ENCODE assay signal across 16 cellular contexts in the genomic region with DNA sequence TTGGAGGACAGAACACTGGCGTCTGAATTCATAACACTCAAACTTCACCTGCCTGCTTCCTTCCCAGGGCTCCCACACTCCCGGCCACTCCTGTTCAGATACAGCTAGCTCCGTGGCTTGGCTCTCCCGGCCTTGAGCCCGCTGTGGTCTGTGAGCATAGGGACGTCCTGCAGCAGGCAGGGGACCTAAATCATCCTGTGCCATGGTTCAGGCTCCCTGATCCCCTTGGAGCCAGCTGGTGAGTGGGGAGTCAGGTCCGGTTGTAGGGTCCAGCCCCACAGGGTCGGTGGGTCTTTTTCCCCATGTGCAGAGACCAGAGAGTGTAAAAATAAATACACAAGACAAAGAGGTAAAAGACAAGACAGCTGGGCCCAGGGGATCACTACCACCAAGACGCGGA.
DNase-seq lines count a peak whose midpoint lies in the region; ATAC-seq and TF ChIP-seq lines count a peak whose summit lies in the region.
"Had no signal": no experiment of that assay in that cellular context is flagged by ENCODE, and none has a peak within 500 bp of the region (broad histone marks: within the 10 kb centered on the region; RNA-seq: fewer than 3 reads in every experiment).

No MANE protein-coding gene starts in this region.

- H3K4me2 ChIP-seq in osteoblast (ENCODE audit: insufficient read depth, low read length) = no peak overlapping the region
- H3K4me2 ChIP-seq: A549; BLaER1 treated with 17β-estradiol and CSF1 and Interleukin-3, amounts not matched to agents 10 nM and 100 nM had no signal

- POLR2A ChIA-PET in activated naive CD8-positive, alpha-beta T cell treated with anti-CD3 and anti-CD28 coated beads, Interleukin-2, amount 10 ng/mL, durations not matched to agents 7 days and 5 days (lab: Charles Lee) = no interaction called here

- H3K27ac ChIP-seq in osteoblast (ENCODE audit: low read depth, low read length) (no peak overlapping the region), aorta (ENCODE audit: low read depth in 1 of 2, low read length in 2 of 2) (no peak overlapping the region)
- H3K27ac ChIP-seq: A549; BLaER1 treated with 17β-estradiol and CSF1 and Interleukin-3, amounts not matched to agents 10 nM and 100 nM had no signal

- H3K36me3 ChIP-seq in osteoblast (ENCODE audit: insufficient read depth, low read length) (no peaks in the 10 kb centered on the region), aorta (ENCODE audit: control insufficient read depth in 1 of 2, insufficient read depth in 2 of 2, low read length in 1 of 2) (no peaks in the 10 kb centered on the region)
- H3K36me3 ChIP-seq: BLaER1 treated with 17β-estradiol and CSF1 and Interleukin-3, amounts not matched to agents 10 nM and 100 nM had no signal

- no peak overlapping the region for H3K4me3 ChIP-seq in osteoblast (ENCODE audit: insufficient read depth, low read length)
- no peak overlapping the region for H3K4me3 ChIP-seq in aorta (ENCODE audit: low read length in 2 of 2)
- H3K4me3 ChIP-seq: A549; BLaER1 treated with 17β-estradiol and CSF1 and Interleukin-3, amounts not matched to agents 10 nM and 100 nM had no signal

- DNase-seq in activated naive CD8-positive, alpha-beta T cell treated with anti-CD3 and anti-CD28 coated beads, Interleukin-2, amount 10 ng/mL, durations not matched to agents 7 days and 5 days = peak; percentile 10
- no peak for DNase-seq in activated naive CD8-positive, alpha-beta T cell treated with anti-CD3 and anti-CD28 coated beads for 36 hours
- DNase-seq in islet precursor cell = peak; percentile 22
- peak; percentile 62 for DNase-seq in osteoblast (ENCODE audit: insufficient read length, low spot score, missing footprints)
- peak; percentile 19 to 59 for DNase-seq in aorta
- no peak for DNase-seq in occipital lobe (lab: John Stamatoyannopoulos, UW)
- DNase-seq: CD8-positive, alpha-beta memory T cell; DND-41; HCEC 1CT; KG1; NCI-H1436 treated with DMSO at 0.1 percent for 48 hours; NCI-H2171 treated with DMSO at 0.1 percent for 48 hours; NCI-H748 treated with DMSO at 0.1 percent for 48 hours had no signal

- intact Hi-C loops in aorta (cut with DNase I) = no loop called here

- no peaks in the 10 kb centered on the region for H3K79me2 ChIP-seq in osteoblast (ENCODE audit: insufficient read depth, low read length)

- H3K4me1 Mint-ChIP-seq in activated naive CD8-positive, alpha-beta T cell treated with anti-CD3 and anti-CD28 coated beads, Interleukin-2, amount 10 ng/mL, durations not matched to agents 7 days and 5 days = no peaks in the 10 kb centered on the region
- no peaks in the 10 kb centered on the region for H3K4me1 Mint-ChIP-seq in activated naive CD8-positive, alpha-beta T cell treated with anti-CD3 and anti-CD28 coated beads for 36 hours
- H3K4me1 Mint-ChIP-seq: CD8-positive, alpha-beta memory T cell had no signal

- no peaks in the 10 kb centered on the region for H3K9me3 ChIP-seq in osteoblast (ENCODE audit: low read depth, low read length)
- H3K9me3 ChIP-seq in aorta (ENCODE audit: control insufficient read depth, low read length) = no peaks in the 10 kb centered on the region
- H3K9me3 ChIP-seq: A549 had no signal

- no peaks in the 10 kb centered on the region for H3K9me3 Mint-ChIP-seq in activated naive CD8-positive, alpha-beta T cell treated with anti-CD3 and anti-CD28 coated beads, Interleukin-2, amount 10 ng/mL, durations not matched to agents 7 days and 5 days
- peaks cover 2% of the 10 kb centered on the region for H3K9me3 Mint-ChIP-seq in activated naive CD8-positive, alpha-beta T cell treated with anti-CD3 and anti-CD28 coated beads for 36 hours

- 63 to 75% methylated on average over 10 of the region's 10 CpGs for WGBS in aorta, 2 donors

- H3K27me3 ChIP-seq in osteoblast (ENCODE audit: insufficient read depth, low read length) = no peaks in the 10 kb centered on the region
- H3K27me3 ChIP-seq in aorta (ENCODE audit: control insufficient read depth in 1 of 2, insufficient read depth in 2 of 2, low read length in 1 of 2) = no peaks in the 10 kb centered on the region
- H3K27me3 ChIP-seq: BLaER1 treated with 17β-estradiol and CSF1 and Interleukin-3, amounts not matched to agents 10 nM and 100 nM had no signal

- no peak for TF ChIP-seq CTCF in osteoblast (IDR thresholded peaks at IDR 0.05; ENCODE audit: extremely low read depth, low read depth, low read length)

- no peak overlapping the region for H3K4me3 Mint-ChIP-seq in activated naive CD8-positive, alpha-beta T cell treated with anti-CD3 and anti-CD28 coated beads, Interleukin-2, amount 10 ng/mL, durations not matched to agents 7 days and 5 days
- H3K4me3 Mint-ChIP-seq in activated naive CD8-positive, alpha-beta T cell treated with anti-CD3 and anti-CD28 coated beads for 36 hours = no peak overlapping the region
- H3K4me3 Mint-ChIP-seq: CD8-positive, alpha-beta memory T cell had no signal

- no peaks in the 10 kb centered on the region for H3K36me3 Mint-ChIP-seq in activated naive CD8-positive, alpha-beta T cell treated with anti-CD3 and anti-CD28 coated beads, Interleukin-2, amount 10 ng/mL, durations not matched to agents 7 days and 5 days
- H3K36me3 Mint-ChIP-seq in activated naive CD8-positive, alpha-beta T cell treated with anti-CD3 and anti-CD28 coated beads for 36 hours = no peaks in the 10 kb centered on the region
- H3K36me3 Mint-ChIP-seq: CD8-positive, alpha-beta memory T cell had no signal

- H2AFZ ChIP-seq in osteoblast (ENCODE audit: low read length) = no peak overlapping the region

- H4K20me1 ChIP-seq in osteoblast (ENCODE audit: insufficient read depth, low read length) = no peaks in the 10 kb centered on the region
- H4K20me1 ChIP-seq: BLaER1 treated with 17β-estradiol and CSF1 and Interleukin-3, amounts not matched to agents 10 nM and 100 nM had no signal

- no peak overlapping the region for H3K27ac Mint-ChIP-seq in activated naive CD8-positive, alpha-beta T cell treated with anti-CD3 and anti-CD28 coated beads, Interleukin-2, amount 10 ng/mL, durations not matched to agents 7 days and 5 days
- no peak overlapping the region for H3K27ac Mint-ChIP-seq in activated naive CD8-positive, alpha-beta T cell treated with anti-CD3 and anti-CD28 coated beads for 36 hours

- H3K4me1 ChIP-seq in osteoblast (ENCODE audit: insufficient read depth, low read length) (no peaks in the 10 kb centered on the region), aorta (ENCODE audit: control insufficient read depth in 1 of 2, insufficient read depth in 2 of 2, low read length in 2 of 2) (no peaks in the 10 kb centered on the region)
- H3K4me1 ChIP-seq: A549 had no signal

- H3K27me3 Mint-ChIP-seq in activated naive CD8-positive, alpha-beta T cell treated with anti-CD3 and anti-CD28 coated beads, Interleukin-2, amount 10 ng/mL, durations not matched to agents 7 days and 5 days = peaks cover 21% of the 10 kb centered on the region
- H3K27me3 Mint-ChIP-seq in activated naive CD8-positive, alpha-beta T cell treated with anti-CD3 and anti-CD28 coated beads for 36 hours = no peaks in the 10 kb centered on the region

- no peak for ATAC-seq in activated naive CD8-positive, alpha-beta T cell treated with anti-CD3 and anti-CD28 coated beads, Interleukin-2, amount 10 ng/mL, durations not matched to agents 7 days and 5 days (ENCODE audit: low read depth)
- no peak for ATAC-seq in aorta (ENCODE audit: low FRiP score)
- ATAC-seq in HG03039 (IDR thresholded peaks at IDR 0.05; ENCODE audit: unreplicated experiment) = no peak

Comparison
In these comparisons a context has a peak if more than half of its experiments do, and no peak if none do; other contexts are left out.
1. DNase-seq: peak in activated naive CD8-positive, alpha-beta T cell treated with anti-CD3 and anti-CD28 coated beads, Interleukin-2, amount 10 ng/mL, durations not matched to agents 7 days and 5 days (single experiment), islet precursor cell (single experiment), osteoblast (single experiment) and aorta (2 of 2); none in activated naive CD8-positive, alpha-beta T cell treated with anti-CD3 and anti-CD28 coated beads for 36 hours (single experiment) and occipital lobe (single experiment).